24 cellular contexts compared by ENCODE assay signal in the genomic region with DNA sequence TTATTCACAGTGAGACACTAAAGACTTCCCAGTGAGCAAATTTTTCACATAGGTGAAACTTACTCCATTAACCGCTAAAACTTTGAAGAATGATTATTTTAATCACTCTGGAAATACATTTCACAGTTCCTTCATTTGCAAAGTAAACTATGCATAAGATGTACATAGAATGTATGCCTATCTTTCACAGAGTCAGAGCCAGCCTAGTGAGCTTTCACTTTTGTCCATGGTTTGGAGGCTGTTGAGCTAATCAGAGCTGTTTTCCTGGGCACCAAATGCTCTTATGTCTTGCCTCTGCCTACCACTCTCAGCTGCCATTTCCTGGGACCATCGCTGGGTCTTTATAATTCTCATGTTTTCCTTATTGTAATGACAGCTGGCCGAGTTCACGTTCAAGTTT.
"Had no signal": no experiment of that assay in that cellular context is flagged by ENCODE, and none has a peak within 500 bp of the region (broad histone marks: within the 10 kb centered on the region; RNA-seq: fewer than 3 reads in every experiment).

No MANE protein-coding gene starts in this region.

- H3K4me3 ChIP-seq: dorsolateral prefrontal cortex, hepatocyte, left ventricle myocardium inferior, lower lobe of right lung, psoas muscle, right lobe of liver, suprapubic skin, tibial artery, upper lobe of right lung, vagina had no signal

- H3K36me3 Mint-ChIP-seq: mesothelial cell of epicardium; stimulated activated effector memory CD8-positive, alpha-beta T cell treated with anti-CD3 and anti-CD28 coated beads, Interleukin-12 subunit alpha, Interleukin-12 subunit beta, amount 100 ng/mL, for 72 hours had no signal

- H2AFZ ChIP-seq: hepatocyte, parathyroid adenoma had no signal

- ATAC-seq: left cardiac atrium; lower lobe of right lung; psoas muscle; right lobe of liver; stimulated activated effector memory CD8-positive, alpha-beta T cell treated with anti-CD3 and anti-CD28 coated beads, Interleukin-12 subunit alpha, Interleukin-12 subunit beta, amount 100 ng/mL, for 72 hours; stimulated activated naive CD8-positive, alpha-beta T cell treated with anti-CD3 and anti-CD28 coated beads, Interleukin-15, Interleukin-2, amounts not matched to agents 100 U/mL and 50 U/mL, for 24 hours; upper lobe of right lung had no signal

- H3K4me1 ChIP-seq: left ventricle myocardium inferior, parathyroid adenoma, psoas muscle, upper lobe of right lung, vagina had no signal

- H3K9me3 Mint-ChIP-seq: memory B cell; mesothelial cell of epicardium; nephron progenitor cell; stimulated activated effector memory CD8-positive, alpha-beta T cell treated with anti-CD3 and anti-CD28 coated beads, Interleukin-12 subunit alpha, Interleukin-12 subunit beta, amount 100 ng/mL, for 72 hours had no signal

- H3K4me2 ChIP-seq: hepatocyte had no signal

- H3K36me3 ChIP-seq: left ventricle myocardium inferior, lower lobe of right lung, right lobe of liver, suprapubic skin, tibial artery, upper lobe of right lung, vagina had no signal

- H3K4me3 Mint-ChIP-seq: memory B cell; mesothelial cell of epicardium; nephron progenitor cell; stimulated activated effector memory CD8-positive, alpha-beta T cell treated with anti-CD3 and anti-CD28 coated beads, Interleukin-12 subunit alpha, Interleukin-12 subunit beta, amount 100 ng/mL, for 72 hours had no signal

- H3K9ac ChIP-seq: parathyroid adenoma had no signal

- H3K9me3 ChIP-seq: left ventricle myocardium inferior, lower lobe of right lung, psoas muscle, right lobe of liver, suprapubic skin, tibial artery, upper lobe of right lung, vagina had no signal

- H3K79me2 ChIP-seq: hepatocyte, parathyroid adenoma had no signal

- H3K27me3 ChIP-seq: dorsolateral prefrontal cortex, hepatocyte, right lobe of liver, suprapubic skin, tibial artery, upper lobe of right lung had no signal

- DNase-seq: dorsolateral prefrontal cortex; effector CD8-positive, alpha-beta T cell; foreskin melanocyte; head of caudate nucleus; kidney; left cardiac atrium; left ventricle myocardium inferior; lower lobe of right lung; nephron progenitor cell; psoas muscle; retina; right lobe of liver; stimulated activated CD4-positive, alpha-beta T cell treated with anti-CD3 and anti-CD28 coated beads, Interleukin-4, amount 100 ng/mL, for 1 hour; stimulated activated CD8-positive, alpha-beta memory T cell treated with anti-CD3 and anti-CD28 coated beads, Interleukin-4, amount 100 ng/mL, for 48 hours; stimulated activated naive CD8-positive, alpha-beta T cell treated with anti-CD3 and anti-CD28 coated beads, Interleukin-15, Interleukin-2, amounts not matched to agents 100 U/mL and 50 U/mL, for 24 hours; tibial artery; upper lobe of right lung had no signal

- H3K27ac ChIP-seq: dorsolateral prefrontal cortex, hepatocyte, left ventricle myocardium inferior, lower lobe of right lung, parathyroid adenoma, psoas muscle, right lobe of liver, suprapubic skin, tibial artery, upper lobe of right lung, vagina had no signal

- H3K27ac Mint-ChIP-seq: memory B cell; mesothelial cell of epicardium; nephron progenitor cell; stimulated activated effector memory CD8-positive, alpha-beta T cell treated with anti-CD3 and anti-CD28 coated beads, Interleukin-12 subunit alpha, Interleukin-12 subunit beta, amount 100 ng/mL, for 72 hours had no signal

- H3K4me1 Mint-ChIP-seq: memory B cell; nephron progenitor cell; stimulated activated effector memory CD8-positive, alpha-beta T cell treated with anti-CD3 and anti-CD28 coated beads, Interleukin-12 subunit alpha, Interleukin-12 subunit beta, amount 100 ng/mL, for 72 hours had no signal
